25 cellular contexts compared by ENCODE assay signal in genomic region chr12:2924019-2924418, GRCh38. TPM values are rescaled to one million over a fixed set of nuclear protein-coding genes. Genes with fewer than 3 reads are reported as not detected.
DNase-seq lines count a peak whose midpoint lies in the region; ATAC-seq and TF ChIP-seq lines count a peak whose summit lies in the region.
"Had no signal": no experiment of that assay in that cellular context is flagged by ENCODE, and none has a peak within 500 bp of the region (broad histone marks: within the 10 kb centered on the region; RNA-seq: fewer than 3 reads in every experiment).

No MANE protein-coding gene starts in this region.

- in situ Hi-C loops in IMR-90 (cut with MboI; ENCODE audit: low sequenced_read_pairs), result no loop called here
- in situ Hi-C loops in ACHN (cut with HindIII; ENCODE audit: low pct_ligation_motif_present, low pct_unique_long_range_greater_than_20kb, low sequenced_read_pairs), result no loop called here

- no peak for TF ChIP-seq CTCF in IMR-90 (conservative IDR thresholded peaks at IDR 0.05; ENCODE audit: low read depth, low read length)
- TF ChIP-seq CTCF in choroid plexus epithelial cell (conservative IDR thresholded peaks at IDR 0.05; ENCODE audit: low read depth, low read length), result no peak

- H2AFZ ChIP-seq in IMR-90 (replicated peaks; ENCODE audit: low read length, poor library complexity), result no peak overlapping the region
- H2AFZ ChIP-seq: parathyroid adenoma had no signal

- no peak overlapping the region for H4K91ac ChIP-seq in IMR-90 (ENCODE audit: insufficient read depth, low read depth, low read length)

- BruUV-seq in IMR-90 (replicated peaks; lab: Mats Ljungman, UMichigan), result no TSS peak

- H3K4me2 ChIP-seq in IMR-90 (ENCODE audit: low read depth, low read length), result no peak overlapping the region
- H3K4me2 ChIP-seq: BLaER1 had no signal

- H2AK9ac ChIP-seq in IMR-90 (replicated peaks; ENCODE audit: low read depth, low read length, poor library complexity), result peak overlapping the region; percentile 15

- no peak overlapping the region for H3K56ac ChIP-seq in IMR-90 (ENCODE audit: extremely low read depth, insufficient read depth, low read length)

- no peak overlapping the region for H3K18ac ChIP-seq in IMR-90 (ENCODE audit: low read depth, low read length)

- TF ChIP-seq POLR2A in IMR-90 (IDR thresholded peaks at IDR 0.05; ENCODE audit: low read depth, low read length), result no peak

- H2AK5ac ChIP-seq in IMR-90 (ENCODE audit: low read depth, low read length), result no peak overlapping the region

- H2BK5ac ChIP-seq in IMR-90 (ENCODE audit: low read depth, low read length, poor library complexity, severe bottlenecking), result no peak overlapping the region

- peak; percentile 40 for ATAC-seq in IMR-90 (ENCODE audit: low read depth)
- peak; percentile 61 to 74 for ATAC-seq in right cardiac atrium
- ATAC-seq: GM12878; naive thymus-derived CD8-positive, alpha-beta T cell had no signal

- H3K4me3 Mint-ChIP-seq in activated CD4-positive, alpha-beta T cell treated with anti-CD3 and anti-CD28 coated beads, Interleukin-2, amount 10 ng/mL, durations not matched to agents 24 days and 14 days, result no peak overlapping the region
- H3K4me3 Mint-ChIP-seq: memory B cell; naive thymus-derived CD8-positive, alpha-beta T cell had no signal

- H3K23ac ChIP-seq in IMR-90 (ENCODE audit: low read depth, low read length), result no peak overlapping the region

- H2BK20ac ChIP-seq in IMR-90 (ENCODE audit: low read depth, low read length), result no peak overlapping the region

- POLR2A ChIA-PET in IMR-90 (lab: Charles Lee; ENCODE audit: unreplicated experiment), result no interaction called here

- no peak overlapping the region for H3K27ac Mint-ChIP-seq in activated CD4-positive, alpha-beta T cell treated with anti-CD3 and anti-CD28 coated beads, Interleukin-2, amount 10 ng/mL, durations not matched to agents 24 days and 14 days
- H3K27ac Mint-ChIP-seq: memory B cell had no signal

- H2BK120ac ChIP-seq in IMR-90 (ENCODE audit: low read depth, low read length), result no peak overlapping the region

- H3K36me3 Mint-ChIP-seq in activated CD4-positive, alpha-beta T cell treated with anti-CD3 and anti-CD28 coated beads, Interleukin-2, amount 10 ng/mL, durations not matched to agents 24 days and 14 days (ENCODE audit: low read depth), result peaks cover 11% of the 10 kb centered on the region

- peaks cover 4% of the 10 kb centered on the region for H3K4me1 Mint-ChIP-seq in activated CD4-positive, alpha-beta T cell treated with anti-CD3 and anti-CD28 coated beads, Interleukin-2, amount 10 ng/mL, durations not matched to agents 24 days and 14 days

- H3K27me3 Mint-ChIP-seq in activated CD4-positive, alpha-beta T cell treated with anti-CD3 and anti-CD28 coated beads, Interleukin-2, amount 10 ng/mL, durations not matched to agents 24 days and 14 days, result no peaks in the 10 kb centered on the region
- H3K27me3 Mint-ChIP-seq: memory B cell; naive thymus-derived CD8-positive, alpha-beta T cell had no signal

- H3K27ac ChIP-seq in IMR-90 (ENCODE audit: insufficient read depth, low read length), result no peak overlapping the region
- H3K27ac ChIP-seq in right cardiac atrium (ENCODE audit: low read length), result no peak overlapping the region
- H3K27ac ChIP-seq: BLaER1, parathyroid adenoma, VCaP had no signal

- no peaks in the 10 kb centered on the region for H3K27me3 ChIP-seq in IMR-90 (ENCODE audit: control insufficient read depth, insufficient read depth, low read length)
- H3K27me3 ChIP-seq in right cardiac atrium (ENCODE audit: control insufficient read depth, insufficient read depth), result no peaks in the 10 kb centered on the region
- H3K27me3 ChIP-seq: BLaER1 had no signal

- no peak overlapping the region for H4K8ac ChIP-seq in IMR-90 (ENCODE audit: low read depth in 2 of 2, low read length in 2 of 2)

- no peak overlapping the region for H2BK15ac ChIP-seq in IMR-90 (ENCODE audit: low read depth, low read length)

- H3K79me1 ChIP-seq in IMR-90 (ENCODE audit: low read depth in 1 of 2, low read length in 2 of 2), result peaks cover 12 to 36% of the 10 kb centered on the region in 2 experiments; a peak in 3 of 4 replicates

- intact Hi-C loops in IMR-90 (cut with micrococcal nuclease) (no loop called here), right cardiac atrium (cut with DNase I) (no loop called here)
- intact Hi-C loops in activated CD4-positive, alpha-beta T cell treated with anti-CD3 and anti-CD28 coated beads, Interleukin-2, amount 10 ng/mL, durations not matched to agents 24 days and 14 days (cut with micrococcal nuclease), result no loop called here

- WGBS in IMR-90 (ENCODE audit: extremely low coverage in 2 of 2, insufficient read length in 1 of 2), 2 experiments, result 90% methylated on average over 2 of the region's 3 CpGs; no CpG with 5 or more reads in 1 of the 2 experiments
- 68% methylated on average over 3 of the region's 3 CpGs for WGBS in right cardiac atrium

- dilution Hi-C loops in IMR-90 (cut with HindIII; ENCODE audit: low sequenced_read_pairs, unreplicated experiment), result no loop called here

- H3K4me3 ChIP-seq in IMR-90 (ENCODE audit: insufficient read depth, low read depth, low read length), result no peak overlapping the region
- no peak overlapping the region for H3K4me3 ChIP-seq in choroid plexus epithelial cell (ENCODE audit: low read depth, low read length)
- H3K4me3 ChIP-seq in right cardiac atrium (ENCODE audit: low read length), result no peak overlapping the region
- H3K4me3 ChIP-seq: BLaER1, GM12878 had no signal

- peaks cover 6% of the 10 kb centered on the region for H3K9me1 ChIP-seq in IMR-90 (ENCODE audit: insufficient read depth, low read length)

- peaks cover 7% of the 10 kb centered on the region for H3K4me1 ChIP-seq in IMR-90 (ENCODE audit: control insufficient read depth, insufficient read depth, low read length)
- H3K4me1 ChIP-seq in right cardiac atrium (ENCODE audit: control insufficient read depth, insufficient read depth, low read length), result no peaks in the 10 kb centered on the region
- H3K4me1 ChIP-seq: parathyroid adenoma had no signal

- no peak for TF ChIP-seq RAD21 in IMR-90 (IDR thresholded peaks at IDR 0.05; ENCODE audit: low read length)

- peaks cover 8% of the 10 kb centered on the region for H4K20me1 ChIP-seq in IMR-90 (ENCODE audit: insufficient read depth, low read length)
- H4K20me1 ChIP-seq: BLaER1 had no signal

- H3K36me3 ChIP-seq in IMR-90 (ENCODE audit: control insufficient read depth, insufficient read depth, low read length), result peaks cover 35% of the 10 kb centered on the region

- CTCF ChIA-PET in IMR-90 (lab: Yijun Ruan, JAX), result no interaction called here

- no peak overlapping the region for H3K9ac ChIP-seq in IMR-90 (ENCODE audit: low read depth, low read length)
- H3K9ac ChIP-seq: BLaER1, parathyroid adenoma had no signal

- no peaks in the 10 kb centered on the region for H3K9me3 ChIP-seq in IMR-90 (ENCODE audit: control insufficient read depth, insufficient read depth, low read length)
- no peaks in the 10 kb centered on the region for H3K9me3 ChIP-seq in right cardiac atrium (ENCODE audit: control insufficient read depth, low read length)
- H3K9me3 ChIP-seq: BLaER1 had no signal

- H4K5ac ChIP-seq in IMR-90 (ENCODE audit: low read depth, low read length), result no peak overlapping the region

- no peaks in the 10 kb centered on the region for H3K9me3 Mint-ChIP-seq in activated CD4-positive, alpha-beta T cell treated with anti-CD3 and anti-CD28 coated beads, Interleukin-2, amount 10 ng/mL, durations not matched to agents 24 days and 14 days
- H3K9me3 Mint-ChIP-seq: memory B cell; naive thymus-derived CD8-positive, alpha-beta T cell had no signal

- H3K4ac ChIP-seq in IMR-90 (ENCODE audit: low read depth, low read length), result no peak overlapping the region

- DNase-seq in Daoy (ENCODE audit: low read depth), result peak; percentile 17
- DNase-seq in IMR-90, result peak; percentile 68
- peak; percentile 74 for DNase-seq in choroid plexus epithelial cell (ENCODE audit: low read depth)
- DNase-seq in right cardiac atrium, result no peak
- no peak for DNase-seq in activated CD4-positive, alpha-beta T cell treated with anti-CD3 and anti-CD28 coated beads, Interleukin-2, amount 10 ng/mL, durations not matched to agents 24 days and 14 days
- no peak for DNase-seq in ACHN
- DNase-seq in activated CD4-positive, CD25-positive, alpha-beta regulatory T cell (lab: John Stamatoyannopoulos, UW), result no peak
- DNase-seq in hypothalamus (lab: John Stamatoyannopoulos, UW), result no peak
- DNase-seq: activated CD4-positive, alpha-beta T cell treated with anti-CD3 and anti-CD28 coated beads, Interleukin-2, amount 50 U/mL, for 48 hours; activated naive CD4-positive, alpha-beta T cell treated with Interleukin-2 at 50 U/mL for 16 hours; activated T-cell treated with anti-CD3 and anti-CD28 coated beads, Interleukin-2, amount 50 U/mL, for 1 hour; anterior cingulate cortex; cortex of kidney; GDM1; glutamatergic neuron; naive thymus-derived CD8-positive, alpha-beta T cell; NCI-H1436; NCI-H446; SIG-M5; small intestine had no signal

- no peak overlapping the region for H3K14ac ChIP-seq in IMR-90 (replicated peaks; ENCODE audit: low read depth, low read length)

RNA-seq across cellular contexts. Expression of gene TULP3, which starts 33.3 kb away (rescaled TPM):
- 24.5 and 28.5 TPM in 2 replicates for total RNA-seq in Daoy (2014; rRNA removed; shearing (Covaris generic))
- total RNA-seq in IMR-90 (2012; rRNA removed), result 31.1 and 35.5 TPM in 2 replicates
- 35.0 and 35.2 TPM in 2 replicates for polyA plus RNA-seq in IMR-90 (2012; rRNA removed)
- polyA plus RNA-seq in IMR-90 (2012; cell fraction: cytosol; rRNA removed), result 25.2 and 25.3 TPM in 2 replicates
- polyA plus RNA-seq in IMR-90 (2012; cell fraction: nucleus; rRNA removed; ENCODE audit: low replicate concordance), result 44.8 and 64.6 TPM in 2 replicates
- total RNA-seq in right cardiac atrium, result 10 to 100 TPM; 14.1 to 17.1 (median 15.9) TPM
- polyA plus RNA-seq in right cardiac atrium, result 10.5 TPM
- total RNA-seq in activated CD4-positive, alpha-beta T cell treated with anti-CD3 and anti-CD28 coated beads, Interleukin-2, amount 10 ng/mL, durations not matched to agents 24 days and 14 days, result 7.6 and 7.8 TPM in 2 replicates

RNA-seq across cellular contexts. Expression of gene TEAD4, which starts 35.2 kb away (rescaled TPM):
- 18.4 and 27.3 TPM in 2 replicates for total RNA-seq in Daoy (2014; rRNA removed; shearing (Covaris generic))
- total RNA-seq in IMR-90 (2012; rRNA removed) (8.8 and 10.8 TPM in 2 replicates), right cardiac atrium (10 to 100 TPM; 11.1 to 22.9 (median 11.8) TPM)
- polyA plus RNA-seq in IMR-90 (2012; rRNA removed) (24.9 and 30.8 TPM in 2 replicates), right cardiac atrium (9.6 TPM)
- polyA plus RNA-seq in IMR-90 (2012; cell fraction: cytosol; rRNA removed), result 23.3 and 24.4 TPM in 2 replicates
- 20.3 and 37.5 TPM in 2 replicates for polyA plus RNA-seq in IMR-90 (2012; cell fraction: nucleus; rRNA removed; ENCODE audit: low replicate concordance)
- 14.2 and 18.8 TPM in 2 replicates for total RNA-seq in activated CD4-positive, alpha-beta T cell treated with anti-CD3 and anti-CD28 coated beads, Interleukin-2, amount 10 ng/mL, durations not matched to agents 24 days and 14 days
- total RNA-seq: naive thymus-derived CD8-positive, alpha-beta T cell had no signal
- polyA plus RNA-seq: naive thymus-derived CD8-positive, alpha-beta T cell had no signal

RNA-seq across cellular contexts. Expression of gene RHNO1, which starts 47.0 kb away (rescaled TPM):
- 58.6 and 93.1 TPM in 2 replicates for total RNA-seq in Daoy (2014; rRNA removed; shearing (Covaris generic))
- total RNA-seq in IMR-90 (2012; rRNA removed), result 30.6 and 36.4 TPM in 2 replicates
- polyA plus RNA-seq in IMR-90 (2012; rRNA removed), result 26.1 and 28.6 TPM in 2 replicates
- 14.7 and 20.0 TPM in 2 replicates for polyA plus RNA-seq in IMR-90 (2012; cell fraction: cytosol; rRNA removed)
- polyA plus RNA-seq in IMR-90 (2012; cell fraction: nucleus; rRNA removed; ENCODE audit: low replicate concordance), result 3.0 and 8.1 TPM in 2 replicates
- 10 to 100 TPM in 1 of 4 donors, 1 to 10 TPM in 3; 8.3 to 11.0 (median 8.7) TPM for total RNA-seq in right cardiac atrium
- 13.6 TPM for polyA plus RNA-seq in right cardiac atrium
- total RNA-seq in activated CD4-positive, alpha-beta T cell treated with anti-CD3 and anti-CD28 coated beads, Interleukin-2, amount 10 ng/mL, durations not matched to agents 24 days and 14 days, result 47.2 and 48.1 TPM in 2 replicates

RNA-seq across cellular contexts. Expression of gene FOXM1, which starts 47.0 kb away (rescaled TPM):
- total RNA-seq in Daoy (2014; rRNA removed; shearing (Covaris generic)), result 33.4 and 38.8 TPM in 2 replicates
- 14.9 and 16.9 TPM in 2 replicates for total RNA-seq in IMR-90 (2012; rRNA removed)
- 27.8 and 29.3 TPM in 2 replicates for polyA plus RNA-seq in IMR-90 (2012; rRNA removed)
- polyA plus RNA-seq in IMR-90 (2012; cell fraction: cytosol; rRNA removed), result 19.8 and 30.9 TPM in 2 replicates
- 21.4 and 28.0 TPM in 2 replicates for polyA plus RNA-seq in IMR-90 (2012; cell fraction: nucleus; rRNA removed; ENCODE audit: low replicate concordance)
- 1 to 10 TPM in 2 of 4 donors, under 1 TPM in 2; 0.33 to 1.7 (median 0.93) TPM for total RNA-seq in right cardiac atrium
- polyA plus RNA-seq in right cardiac atrium, result 0.20 TPM
- total RNA-seq in activated CD4-positive, alpha-beta T cell treated with anti-CD3 and anti-CD28 coated beads, Interleukin-2, amount 10 ng/mL, durations not matched to agents 24 days and 14 days, result 73.7 and 74.0 TPM in 2 replicates

Comparison
In these comparisons a context has a peak if more than half of its experiments do, and no peak if none do; other contexts are left out.
1. DNase-seq: peak in Daoy (single experiment), IMR-90 (single experiment) and choroid plexus epithelial cell (single experiment); none in right cardiac atrium (0 of 3), activated CD4-positive, alpha-beta T cell treated with anti-CD3 and anti-CD28 coated beads, Interleukin-2, amount 10 ng/mL, durations not matched to agents 24 days and 14 days (single experiment), ACHN (single experiment), activated CD4-positive, CD25-positive, alpha-beta regulatory T cell (0 of 4) and hypothalamus (0 of 51).